1 cellular context compared by ENCODE assay signal in genomic region chr7:7966141-7966734, GRCh38.
TF ChIP-seq lines count a peak whose summit lies in the region.

No MANE protein-coding gene starts in this region.

TF ChIP-seq in GM12878, 131 proteins besides CTCF, POLR2A, EP300 and RAD21 (continued from another document and continues in another):
- TF ChIP-seq ATF2 (IDR thresholded peaks at IDR 0.05; ENCODE audit: low read length) = peak; percentile 75
- TF ChIP-seq, protein P1, sequence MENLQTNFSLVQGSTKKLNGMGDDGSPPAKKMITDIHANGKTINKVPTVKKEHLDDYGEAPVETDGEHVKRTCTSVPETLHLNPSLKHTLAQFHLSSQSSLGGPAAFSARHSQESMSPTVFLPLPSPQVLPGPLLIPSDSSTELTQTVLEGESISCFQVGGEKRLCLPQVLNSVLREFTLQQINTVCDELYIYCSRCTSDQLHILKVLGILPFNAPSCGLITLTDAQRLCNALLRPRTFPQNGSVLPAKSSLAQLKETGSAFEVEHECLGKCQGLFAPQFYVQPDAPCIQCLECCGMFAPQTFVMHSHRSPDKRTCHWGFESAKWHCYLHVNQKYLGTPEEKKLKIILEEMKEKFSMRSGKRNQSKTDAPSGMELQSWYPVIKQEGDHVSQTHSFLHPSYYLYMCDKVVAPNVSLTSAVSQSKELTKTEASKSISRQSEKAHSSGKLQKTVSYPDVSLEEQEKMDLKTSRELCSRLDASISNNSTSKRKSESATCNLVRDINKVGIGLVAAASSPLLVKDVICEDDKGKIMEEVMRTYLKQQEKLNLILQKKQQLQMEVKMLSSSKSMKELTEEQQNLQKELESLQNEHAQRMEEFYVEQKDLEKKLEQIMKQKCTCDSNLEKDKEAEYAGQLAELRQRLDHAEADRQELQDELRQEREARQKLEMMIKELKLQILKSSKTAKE (IDR thresholded peaks at IDR 0.05; ENCODE audit: low read depth, poor library complexity, severe bottlenecking) = no peak
- TF ChIP-seq, protein P2, sequence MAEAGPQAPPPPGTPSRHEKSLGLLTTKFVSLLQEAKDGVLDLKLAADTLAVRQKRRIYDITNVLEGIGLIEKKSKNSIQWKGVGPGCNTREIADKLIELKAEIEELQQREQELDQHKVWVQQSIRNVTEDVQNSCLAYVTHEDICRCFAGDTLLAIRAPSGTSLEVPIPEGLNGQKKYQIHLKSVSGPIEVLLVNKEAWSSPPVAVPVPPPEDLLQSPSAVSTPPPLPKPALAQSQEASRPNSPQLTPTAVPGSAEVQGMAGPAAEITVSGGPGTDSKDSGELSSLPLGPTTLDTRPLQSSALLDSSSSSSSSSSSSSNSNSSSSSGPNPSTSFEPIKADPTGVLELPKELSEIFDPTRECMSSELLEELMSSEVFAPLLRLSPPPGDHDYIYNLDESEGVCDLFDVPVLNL (IDR thresholded peaks at IDR 0.05; ENCODE audit: low read depth, low read length) = no peak
- no peak for TF ChIP-seq IRF4 (IDR thresholded peaks at IDR 0.05; ENCODE audit: low read depth, low read length)
- no peak for TF ChIP-seq CHD4 (IDR thresholded peaks at IDR 0.05)
- peak in 1 of 2 experiments; percentile 75; a peak in 1 of 4 replicates for TF ChIP-seq CEBPB (IDR thresholded peaks at IDR 0.05; ENCODE audit: borderline replicate concordance in 1 of 2, low read depth in 2 of 2, low read length in 2 of 2)
- no peak for TF ChIP-seq DPF2 (IDR thresholded peaks at IDR 0.05)
- TF ChIP-seq GABPA (IDR thresholded peaks at IDR 0.05; ENCODE audit: low read depth) = peak; percentile 17; the same call in 1 of the 2 replicates
- TF ChIP-seq CHD2 (IDR thresholded peaks at IDR 0.05; ENCODE audit: borderline replicate concordance, low read depth, low read length) = no peak
- no peak for TF ChIP-seq WRNIP1 (IDR thresholded peaks at IDR 0.05; ENCODE audit: borderline replicate concordance, low read depth, low read length)
- no peak for TF ChIP-seq EED (IDR thresholded peaks at IDR 0.05; ENCODE audit: low read depth)
- TF ChIP-seq ZBTB4 (CRISPR knock-in tag; IDR thresholded peaks at IDR 0.05) = no peak
- TF ChIP-seq MTA3 (IDR thresholded peaks at IDR 0.05; ENCODE audit: borderline replicate concordance, low read length) = no peak
- TF ChIP-seq HSF1 (IDR thresholded peaks at IDR 0.05; ENCODE audit: low read depth, low read length) = no peak
- peak; percentile 77; the same call in 1 of the 2 replicates for TF ChIP-seq ZNF384 (IDR thresholded peaks at IDR 0.05; ENCODE audit: borderline replicate concordance, low read depth, low read length)
- TF ChIP-seq ZNF207 (IDR thresholded peaks at IDR 0.05; ENCODE audit: borderline replicate concordance) = no peak
- TF ChIP-seq SIN3A (IDR thresholded peaks at IDR 0.05; ENCODE audit: low read depth, low read length) = no peak
- TF ChIP-seq, protein P3, sequence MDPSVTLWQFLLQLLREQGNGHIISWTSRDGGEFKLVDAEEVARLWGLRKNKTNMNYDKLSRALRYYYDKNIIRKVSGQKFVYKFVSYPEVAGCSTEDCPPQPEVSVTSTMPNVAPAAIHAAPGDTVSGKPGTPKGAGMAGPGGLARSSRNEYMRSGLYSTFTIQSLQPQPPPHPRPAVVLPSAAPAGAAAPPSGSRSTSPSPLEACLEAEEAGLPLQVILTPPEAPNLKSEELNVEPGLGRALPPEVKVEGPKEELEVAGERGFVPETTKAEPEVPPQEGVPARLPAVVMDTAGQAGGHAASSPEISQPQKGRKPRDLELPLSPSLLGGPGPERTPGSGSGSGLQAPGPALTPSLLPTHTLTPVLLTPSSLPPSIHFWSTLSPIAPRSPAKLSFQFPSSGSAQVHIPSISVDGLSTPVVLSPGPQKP (IDR thresholded peaks at IDR 0.05; ENCODE audit: low read depth, low read length) = no peak
- TF ChIP-seq SMAD1 (IDR thresholded peaks at IDR 0.05; ENCODE audit: low read depth, partially characterized antibody) = no peak
- TF ChIP-seq POU2F2 (IDR thresholded peaks at IDR 0.05; ENCODE audit: borderline replicate concordance, low read depth, low read length) = no peak
- no peak for TF ChIP-seq NFXL1 (IDR thresholded peaks at IDR 0.05; ENCODE audit: borderline replicate concordance)
- no peak for TF ChIP-seq MTA2 (IDR thresholded peaks at IDR 0.05; ENCODE audit: low read depth)
- no peak for TF ChIP-seq ETV6 (conservative IDR thresholded peaks at IDR 0.05 in 1 of 2, IDR thresholded peaks at IDR 0.05 in 1 of 2; ENCODE audit: borderline replicate concordance in 1 of 2, low read depth in 1 of 2)
- TF ChIP-seq ZNF24 (IDR thresholded peaks at IDR 0.05) = no peak
- 0 out of 2 replicates have a peak, but pooled peaks have one; percentile 28 for TF ChIP-seq ZBED1 (IDR thresholded peaks at IDR 0.05; ENCODE audit: borderline replicate concordance)
- TF ChIP-seq STAT3 (IDR thresholded peaks at IDR 0.05; ENCODE audit: low read depth, low read length) = no peak
- TF ChIP-seq NKRF (conservative IDR thresholded peaks at IDR 0.05) = no peak
- TF ChIP-seq HCFC1 (IDR thresholded peaks at IDR 0.05; ENCODE audit: low read length) = no peak
- TF ChIP-seq BCL11A (IDR thresholded peaks at IDR 0.05; ENCODE audit: low read depth, low read length) = peak; percentile 60; the same call in 1 of the 2 replicates
- peak; percentile 91 for TF ChIP-seq JUNB (IDR thresholded peaks at IDR 0.05)
- no peak for TF ChIP-seq SP1 (IDR thresholded peaks at IDR 0.05; ENCODE audit: low read depth, low read length)
- TF ChIP-seq CREB1 (IDR thresholded peaks at IDR 0.05; ENCODE audit: low read depth) = peak; percentile 45; the same call in 1 of the 2 replicates
- no peak for TF ChIP-seq BACH1 (IDR thresholded peaks at IDR 0.05; ENCODE audit: borderline replicate concordance)
- TF ChIP-seq CBX3 (IDR thresholded peaks at IDR 0.05; ENCODE audit: borderline replicate concordance, low read depth) = no peak
- no peak for TF ChIP-seq NFYA (IDR thresholded peaks at IDR 0.05; ENCODE audit: borderline replicate concordance, low read depth, low read length)
- no peak for TF ChIP-seq ZNF217 (IDR thresholded peaks at IDR 0.05)
- TF ChIP-seq YY1 (IDR thresholded peaks at IDR 0.05; ENCODE audit: low read depth, low read length) = no peak
- no peak for TF ChIP-seq MXI1 (IDR thresholded peaks at IDR 0.05; ENCODE audit: low read depth, low read length)
- TF ChIP-seq EGR1 (IDR thresholded peaks at IDR 0.05; ENCODE audit: borderline replicate concordance in 1 of 2, low read depth in 2 of 2, low read length in 2 of 2) = no peak
- TF ChIP-seq STAT1 (conservative IDR thresholded peaks at IDR 0.05) = no peak
- TF ChIP-seq, protein P4, sequence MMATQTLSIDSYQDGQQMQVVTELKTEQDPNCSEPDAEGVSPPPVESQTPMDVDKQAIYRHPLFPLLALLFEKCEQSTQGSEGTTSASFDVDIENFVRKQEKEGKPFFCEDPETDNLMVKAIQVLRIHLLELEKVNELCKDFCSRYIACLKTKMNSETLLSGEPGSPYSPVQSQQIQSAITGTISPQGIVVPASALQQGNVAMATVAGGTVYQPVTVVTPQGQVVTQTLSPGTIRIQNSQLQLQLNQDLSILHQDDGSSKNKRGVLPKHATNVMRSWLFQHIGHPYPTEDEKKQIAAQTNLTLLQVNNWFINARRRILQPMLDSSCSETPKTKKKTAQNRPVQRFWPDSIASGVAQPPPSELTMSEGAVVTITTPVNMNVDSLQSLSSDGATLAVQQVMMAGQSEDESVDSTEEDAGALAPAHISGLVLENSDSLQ (IDR thresholded peaks at IDR 0.05) = no peak
- peak; percentile 53; the same call in 1 of the 2 replicates for TF ChIP-seq RELB (IDR thresholded peaks at IDR 0.05; ENCODE audit: low read depth)
- TF ChIP-seq IKZF1 (conservative IDR thresholded peaks at IDR 0.05) = no peak
- TF ChIP-seq TCF12 (IDR thresholded peaks at IDR 0.05; ENCODE audit: low read depth, low read length) = no peak
- no peak for TF ChIP-seq FOXK2 (IDR thresholded peaks at IDR 0.05)
- no peak for TF ChIP-seq JUND (IDR thresholded peaks at IDR 0.05; ENCODE audit: low read depth, low read length)
- TF ChIP-seq, protein P5, sequence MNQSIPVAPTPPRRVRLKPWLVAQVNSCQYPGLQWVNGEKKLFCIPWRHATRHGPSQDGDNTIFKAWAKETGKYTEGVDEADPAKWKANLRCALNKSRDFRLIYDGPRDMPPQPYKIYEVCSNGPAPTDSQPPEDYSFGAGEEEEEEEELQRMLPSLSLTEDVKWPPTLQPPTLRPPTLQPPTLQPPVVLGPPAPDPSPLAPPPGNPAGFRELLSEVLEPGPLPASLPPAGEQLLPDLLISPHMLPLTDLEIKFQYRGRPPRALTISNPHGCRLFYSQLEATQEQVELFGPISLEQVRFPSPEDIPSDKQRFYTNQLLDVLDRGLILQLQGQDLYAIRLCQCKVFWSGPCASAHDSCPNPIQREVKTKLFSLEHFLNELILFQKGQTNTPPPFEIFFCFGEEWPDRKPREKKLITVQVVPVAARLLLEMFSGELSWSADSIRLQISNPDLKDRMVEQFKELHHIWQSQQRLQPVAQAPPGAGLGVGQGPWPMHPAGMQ (IDR thresholded peaks at IDR 0.05; ENCODE audit: borderline replicate concordance) = no peak
- TF ChIP-seq, protein P6, sequence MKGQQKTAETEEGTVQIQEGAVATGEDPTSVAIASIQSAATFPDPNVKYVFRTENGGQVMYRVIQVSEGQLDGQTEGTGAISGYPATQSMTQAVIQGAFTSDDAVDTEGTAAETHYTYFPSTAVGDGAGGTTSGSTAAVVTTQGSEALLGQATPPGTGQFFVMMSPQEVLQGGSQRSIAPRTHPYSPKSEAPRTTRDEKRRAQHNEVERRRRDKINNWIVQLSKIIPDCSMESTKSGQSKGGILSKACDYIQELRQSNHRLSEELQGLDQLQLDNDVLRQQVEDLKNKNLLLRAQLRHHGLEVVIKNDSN (IDR thresholded peaks at IDR 0.05; ENCODE audit: borderline replicate concordance, extremely low read length, insufficient read depth, low read depth, low read length) = no peak
- 0 out of 2 replicates have a peak, but pooled peaks have one; percentile 22 for TF ChIP-seq ATF7 (IDR thresholded peaks at IDR 0.05; ENCODE audit: low read depth)
